Comparison of ENCODE assay signal across 1 cellular context in the genomic region with DNA sequence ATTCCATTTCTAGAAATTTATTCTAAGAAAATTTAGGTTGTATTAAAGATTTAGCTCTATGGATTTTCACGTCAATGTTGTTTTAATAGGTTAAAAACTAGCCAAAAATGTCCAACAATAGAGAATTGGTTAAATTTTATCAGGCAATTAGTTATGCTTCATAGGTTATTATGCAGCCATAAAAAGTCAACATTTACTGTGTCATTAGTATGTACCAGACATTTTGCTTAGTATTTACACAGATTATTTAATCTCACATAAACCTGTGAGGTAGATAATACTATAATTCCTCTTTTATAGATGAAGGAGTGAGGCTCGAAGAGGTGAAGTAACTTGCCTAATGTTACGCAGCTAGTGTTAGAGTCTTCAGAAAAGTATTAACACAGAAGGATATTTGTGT.
TF ChIP-seq lines count a peak whose summit lies in the region.

No MANE protein-coding gene starts in this region.

TF ChIP-seq in K562, 482 proteins besides CTCF, POLR2A, EP300 and RAD21 (continued from another document):
- TF ChIP-seq, protein P1, sequence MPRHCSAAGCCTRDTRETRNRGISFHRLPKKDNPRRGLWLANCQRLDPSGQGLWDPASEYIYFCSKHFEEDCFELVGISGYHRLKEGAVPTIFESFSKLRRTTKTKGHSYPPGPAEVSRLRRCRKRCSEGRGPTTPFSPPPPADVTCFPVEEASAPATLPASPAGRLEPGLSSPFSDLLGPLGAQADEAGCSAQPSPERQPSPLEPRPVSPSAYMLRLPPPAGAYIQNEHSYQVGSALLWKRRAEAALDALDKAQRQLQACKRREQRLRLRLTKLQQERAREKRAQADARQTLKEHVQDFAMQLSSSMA (CRISPR knock-in tag; IDR thresholded peaks at IDR 0.05) = no peak
